8 cellular contexts compared by ENCODE assay signal in genomic region chr19:4792019-4792865, GRCh38. TPM values are rescaled to one million over a fixed set of nuclear protein-coding genes. Genes with fewer than 3 reads are reported as not detected.
A peak's percentile ranks its signal among the peaks of the same experiment; 100 is the strongest.
DNase-seq lines count a peak whose midpoint lies in the region; ATAC-seq, FAIRE-seq and TF ChIP-seq lines count a peak whose summit lies in the region.
"Not testable (repeated sequence)": the region's sequence is repeated elsewhere in the genome, so short reads cannot be mapped to it uniquely, and the experiment has no call there.

No MANE protein-coding gene starts in this region.

- not testable (repeated sequence) for H2AK5ac ChIP-seq in mesendoderm (ENCODE audit: low read length)

- POLR2A ChIA-PET in A549 (lab: Yijun Ruan, JAX) = interaction anchor here (1.4 to 1.6 kb wide), 2 partner anchors 8 to 68 kb away, joined by 8 to 9 read pairs; partner anchors contain the start of gene DPP9

- not testable (repeated sequence) for H3K27me3 Mint-ChIP-seq in activated CD8-positive, alpha-beta memory T cell treated with anti-CD3 and anti-CD28 coated beads, Interleukin-2, amount 10 ng/mL, durations not matched to agents 7 days and 5 days

- H3K9me3 ChIP-seq in A549; GM23248 (ENCODE audit: low read depth); OCI-LY3 (ENCODE audit: insufficient read depth, low read length); mammary epithelial cell (replicated peaks; ENCODE audit: insufficient read depth, low read length); gastrocnemius medialis: not testable (repeated sequence)

- not testable (repeated sequence) for H2BK120ac ChIP-seq in mesendoderm (ENCODE audit: low read depth, low read length)

- CTCF ChIA-PET in A549 (lab: Yijun Ruan, JAX) = interaction anchor here (0.7 to 7.7 kb wide), 14 partner anchors 12 to 258 kb away, joined by 3 to 222 read pairs (median 8); partner anchors contain the start of genes DPP9 and PLIN3
- CTCF ChIA-PET in activated CD8-positive, alpha-beta memory T cell treated with anti-CD3 and anti-CD28 coated beads, Interleukin-2, amount 10 ng/mL, durations not matched to agents 7 days and 5 days (lab: Charles Lee) = interaction anchor here (0.7 to 4.6 kb wide), 14 partner anchors 8 to 335 kb away, joined by 3 to 126 read pairs (median 8); partner anchors contain the start of genes DPP9 and UBXN6
- CTCF ChIA-PET in mammary epithelial cell (lab: Charles Lee; ENCODE audit: low non-redundant PET) = interaction anchor here (0.7 kb wide), 1 partner anchor 8 kb away, joined by 5 read pairs; no protein-coding TSS in a partner anchor

- not testable (repeated sequence) for H2BK15ac ChIP-seq in mesendoderm (replicated peaks; ENCODE audit: low read depth)

- H3K9ac ChIP-seq in GM23248 = peak overlapping the region; percentile 94
- peak overlapping the region; percentile 85 for H3K9ac ChIP-seq in OCI-LY3 (ENCODE audit: low read length)
- peak overlapping the region; percentile 78 for H3K9ac ChIP-seq in mammary epithelial cell (ENCODE audit: insufficient read depth, low read length)
- peak overlapping the region; percentile 89 for H3K9ac ChIP-seq in mesendoderm (ENCODE audit: low read length)

- in situ Hi-C loops in GM23248 (cut with MboI); gastrocnemius medialis (cut with MboI; ENCODE audit: low sequenced_read_pairs in 4 of 4): not testable (repeated sequence)
- in situ Hi-C loops in mammary epithelial cell (cut with MboI; ENCODE audit: low sequenced_read_pairs in 2 of 2) = loop anchor here (5.0 kb wide), 1 partner anchor 60 kb away; no protein-coding TSS in a partner anchor

- intact Hi-C loops in mammary epithelial cell (cut with micrococcal nuclease) = loop anchor here (10.0 kb wide), 1 partner anchor 217 kb away; no protein-coding TSS in a partner anchor
- intact Hi-C loops in gastrocnemius medialis (cut with DNase I; ENCODE audit: low total_unique reads) = loop anchor here (10.0 kb wide), 1 partner anchor 257 kb away; the partner anchor contains the start of gene PLIN5

- dilution Hi-C loops in mammary epithelial cell (cut with HindIII; ENCODE audit: low sequenced_read_pairs) = not testable (repeated sequence)

- not testable (repeated sequence) for H4K8ac ChIP-seq in mesendoderm (ENCODE audit: low read depth, low read length)

- not testable (repeated sequence) for H3K36me3 ChIP-seq in GM23248 (ENCODE audit: low read depth); mammary epithelial cell (ENCODE audit: insufficient read depth, low read length); mesendoderm (ENCODE audit: control insufficient read depth, insufficient read depth, low read length)
- peaks cover 28% of the 10 kb centered on the region for H3K36me3 ChIP-seq in OCI-LY3 (replicated peaks; ENCODE audit: low read depth, low read length)
- H3K36me3 ChIP-seq in gastrocnemius medialis = peaks cover 0 to 19% of the 10 kb centered on the region in 2 donors

- peak overlapping the region; percentile 95 for H3K4ac ChIP-seq in mesendoderm (ENCODE audit: low read depth, low read length)

- not testable (repeated sequence) for TF ChIP-seq EP300 in A549 (IDR thresholded peaks at IDR 0.05)

- H2AFZ ChIP-seq in GM23248 = peak overlapping the region; percentile 77
- peak overlapping the region; percentile 58; the same call in 1 of the 2 replicates for H2AFZ ChIP-seq in OCI-LY3 (ENCODE audit: low read depth, low read length)
- H2AFZ ChIP-seq in mammary epithelial cell (ENCODE audit: low read depth, low read length) = peak overlapping the region; percentile 91

- H3K56ac ChIP-seq in mesendoderm (ENCODE audit: low read length) = peak overlapping the region; percentile 94

- not testable (repeated sequence) for FAIRE-seq in A549 (lab: Jason Lieb, UNC)

- not testable (repeated sequence) for H3K79me1 ChIP-seq in mesendoderm (ENCODE audit: low read length)

- H3K27ac ChIP-seq in A549 (peak overlapping the region; percentile 91 to 98), GM23248 (peak overlapping the region; percentile 78), OCI-LY3 (ENCODE audit: low read length) (peak overlapping the region; percentile 61), mammary epithelial cell (ENCODE audit: insufficient read depth, low read depth, low read length) (peak overlapping the region; percentile 78), foreskin keratinocyte (peak overlapping the region; percentile 90), gastrocnemius medialis (peak overlapping the region; percentile 91 to 100 (median 94))
- not testable (repeated sequence) for H3K27ac ChIP-seq in mesendoderm (ENCODE audit: low read depth, low read length)

- peak overlapping the region; percentile 67 for H3K23ac ChIP-seq in mesendoderm (ENCODE audit: low read length)

- peaks cover 17% of the 10 kb centered on the region for H3K36me3 Mint-ChIP-seq in activated CD8-positive, alpha-beta memory T cell treated with anti-CD3 and anti-CD28 coated beads, Interleukin-2, amount 10 ng/mL, durations not matched to agents 7 days and 5 days

- not testable (repeated sequence) for H3K4me1 ChIP-seq in A549; GM23248 (ENCODE audit: insufficient read depth); OCI-LY3 (ENCODE audit: low read length); foreskin keratinocyte; mesendoderm (ENCODE audit: control insufficient read depth, low read depth, low read length)
- H3K4me1 ChIP-seq in mammary epithelial cell (ENCODE audit: insufficient read depth, low read length) = peaks cover 39% of the 10 kb centered on the region
- H3K4me1 ChIP-seq in gastrocnemius medialis = peaks cover 44 to 52% of the 10 kb centered on the region in 2 donors

- TF ChIP-seq RAD21 in A549 (conservative IDR thresholded peaks at IDR 0.05 in 1 of 2, IDR thresholded peaks at IDR 0.05 in 1 of 2) = not testable (repeated sequence)

- H4K20me1 ChIP-seq in GM23248 (ENCODE audit: insufficient read depth); OCI-LY3 (ENCODE audit: insufficient read depth, low read length); mammary epithelial cell (ENCODE audit: insufficient read depth, low read length): not testable (repeated sequence)

- not testable (repeated sequence) for TF ChIP-seq POLR2A in A549 (IDR thresholded peaks at IDR 0.05; ENCODE audit: low read length); gastrocnemius medialis (IDR thresholded peaks at IDR 0.05)

- H3K4me2 ChIP-seq in A549 = peak overlapping the region; percentile 89
- H3K4me2 ChIP-seq in GM23248 (ENCODE audit: unreplicated experiment) = peak overlapping the region; percentile 83
- H3K4me2 ChIP-seq in OCI-LY3 (ENCODE audit: low read length) = peak overlapping the region; percentile 84
- peak overlapping the region; percentile 98 for H3K4me2 ChIP-seq in mammary epithelial cell (ENCODE audit: insufficient read depth, low read depth, low read length)
- peak overlapping the region; percentile 68 for H3K4me2 ChIP-seq in mesendoderm (ENCODE audit: low read length)

- H3K9me3 Mint-ChIP-seq in activated CD8-positive, alpha-beta memory T cell treated with anti-CD3 and anti-CD28 coated beads, Interleukin-2, amount 10 ng/mL, durations not matched to agents 7 days and 5 days (ENCODE audit: low read depth) = not testable (repeated sequence)

- H3K4me3 ChIP-seq in A549 = peak overlapping the region; percentile 93
- H3K4me3 ChIP-seq in GM23248 = peak overlapping the region; percentile 79
- H3K4me3 ChIP-seq in OCI-LY3 (ENCODE audit: low read length) = peak overlapping the region; percentile 90
- peak overlapping the region; percentile 68 to 89 (median 77) for H3K4me3 ChIP-seq in mammary epithelial cell (replicated peaks in 1 of 3; ENCODE audit: insufficient read depth in 1 of 3, low read depth in 2 of 3, low read length in 3 of 3)
- H3K4me3 ChIP-seq in mesendoderm (ENCODE audit: low read length) = peak overlapping the region; percentile 74
- H3K4me3 ChIP-seq in gastrocnemius medialis = peak overlapping the region; percentile 68 to 100 (median 92)

- H3K4me1 Mint-ChIP-seq in activated CD8-positive, alpha-beta memory T cell treated with anti-CD3 and anti-CD28 coated beads, Interleukin-2, amount 10 ng/mL, durations not matched to agents 7 days and 5 days = peaks cover 40% of the 10 kb centered on the region

- DNase-seq in A549 (ENCODE audit: low read depth in 1 of 2, low spot score in 1 of 2); activated CD8-positive, alpha-beta memory T cell treated with anti-CD3 and anti-CD28 coated beads, Interleukin-2, amount 10 ng/mL, durations not matched to agents 7 days and 5 days; mammary epithelial cell; foreskin keratinocyte; mesendoderm; gastrocnemius medialis: not testable (repeated sequence)
- peak; percentile 50 for DNase-seq in GM23248

- ATAC-seq in A549 = peak in 1 of 2 experiments; percentile 5; a peak in 3 of 6 replicates
- not testable (repeated sequence) for ATAC-seq in activated CD8-positive, alpha-beta memory T cell treated with anti-CD3 and anti-CD28 coated beads, Interleukin-2, amount 10 ng/mL, durations not matched to agents 7 days and 5 days; foreskin keratinocyte; gastrocnemius medialis

- H3K79me2 ChIP-seq in GM23248 (ENCODE audit: insufficient read depth) (peaks cover 50% of the 10 kb centered on the region), OCI-LY3 (ENCODE audit: low read length) (peaks cover 53% of the 10 kb centered on the region), mammary epithelial cell (ENCODE audit: insufficient read depth, low read length) (peaks cover 52% of the 10 kb centered on the region), mesendoderm (ENCODE audit: control insufficient read depth, insufficient read depth, low read length) (peaks cover 36% of the 10 kb centered on the region)

- H3K27me3 ChIP-seq in GM23248 (replicated peaks; ENCODE audit: insufficient read depth); OCI-LY3 (ENCODE audit: low read depth, low read length); mammary epithelial cell (ENCODE audit: insufficient read depth, low read length); foreskin keratinocyte; mesendoderm (ENCODE audit: insufficient read depth, low read length, poor library complexity); gastrocnemius medialis: not testable (repeated sequence)

- peak overlapping the region; percentile 95 for H3K18ac ChIP-seq in mesendoderm (ENCODE audit: low read length)

- H3F3A ChIP-seq in GM23248 (ENCODE audit: insufficient read depth) = not testable (repeated sequence)

- peak overlapping the region; percentile 82 for H3K4me3 Mint-ChIP-seq in activated CD8-positive, alpha-beta memory T cell treated with anti-CD3 and anti-CD28 coated beads, Interleukin-2, amount 10 ng/mL, durations not matched to agents 7 days and 5 days

- not testable (repeated sequence) for BruUV-seq in mammary epithelial cell (replicated peaks; lab: Mats Ljungman, UMichigan)

- H3K9me2 ChIP-seq in GM23248 (ENCODE audit: insufficient read depth) = not testable (repeated sequence)

- not testable (repeated sequence) for H2BK5ac ChIP-seq in mesendoderm (ENCODE audit: low read length)

- H3K27ac Mint-ChIP-seq in activated CD8-positive, alpha-beta memory T cell treated with anti-CD3 and anti-CD28 coated beads, Interleukin-2, amount 10 ng/mL, durations not matched to agents 7 days and 5 days = peak overlapping the region; percentile 87

- no CpG with 5 or more reads among the region's 75 CpGs for WGBS in A549 (ENCODE audit: missing lambda C conversion rate)
- 7 to 8% methylated on average over 51 to 67 of the region's 75 CpGs for WGBS in GM23248 (ENCODE audit: low coverage in 1 of 2, low lambda C conversion rate in 2 of 2, missing lambda C conversion rate in 2 of 2), 2 experiments
- WGBS in mammary epithelial cell (ENCODE audit: low coverage, missing lambda C conversion rate) = 14% methylated on average over 26 of the region's 75 CpGs
- no CpG with 5 or more reads among the region's 75 CpGs for WGBS in mesendoderm (ENCODE audit: extremely low coverage, insufficient coverage, low lambda C conversion rate)

- TF ChIP-seq CTCF in A549 (IDR thresholded peaks at IDR 0.05); OCI-LY3 (IDR thresholded peaks at IDR 0.05; ENCODE audit: low read depth, low read length); mammary epithelial cell (conservative IDR thresholded peaks at IDR 0.05 in 1 of 2, IDR thresholded peaks at IDR 0.05 in 1 of 2; ENCODE audit: extremely low read depth in 1 of 2, insufficient read depth in 1 of 2, low read depth in 1 of 2, low read length in 2 of 2); foreskin keratinocyte (conservative IDR thresholded peaks at IDR 0.05); gastrocnemius medialis (IDR thresholded peaks at IDR 0.05 in 4 of 5, conservative IDR thresholded peaks at IDR 0.05 in 1 of 5): not testable (repeated sequence)

- not testable (repeated sequence) for H4K5ac ChIP-seq in mesendoderm (ENCODE audit: low read length)

RNA-seq across cellular contexts. Expression of gene FEM1A, which starts 0.7 kb away (rescaled TPM):
- 3.2 and 3.5 TPM in 2 replicates for polyA plus RNA-seq in A549 (2011; rRNA removed)
- polyA plus RNA-seq in A549 (2012; cell fraction: cytosol; rRNA removed) = 2.9 and 4.1 TPM in 2 replicates
- 2.7 and 3.7 TPM in 2 replicates for polyA plus RNA-seq in A549 (2012; cell fraction: nucleus; rRNA removed)
- polyA plus RNA-seq in A549 (2017; fragmentation: RNase III; extraction: RNeasy Plus Mini Kit Qiagen cat#74134 plus additional on column Dnase treatment) = 4.0 to 4.1 TPM (median 4.0 TPM) in 3 replicates
- polyA minus RNA-seq in A549 (2011; rRNA and poly(A)+ RNA removed) = 7.4 and 8.9 TPM in 2 replicates
- total RNA-seq in GM23248 (2014; rRNA removed; shearing (Covaris generic)) = 11.0 and 11.1 TPM in 2 replicates
- 1.1 and 1.3 TPM in 2 replicates for polyA plus RNA-seq in GM23248 (2016; fragmentation: Nextera tagmentation; extraction: Ambion mirVana)
- total RNA-seq in activated CD8-positive, alpha-beta memory T cell treated with anti-CD3 and anti-CD28 coated beads, Interleukin-2, amount 10 ng/mL, durations not matched to agents 7 days and 5 days = 10 to 100 TPM; 11.5 to 16.8 TPM
- 10 to 100 TPM; 12.8 to 17.5 TPM for total RNA-seq in mammary epithelial cell
- polyA plus RNA-seq in mammary epithelial cell = 6.0 TPM
- 5.7 TPM for polyA minus RNA-seq in mammary epithelial cell
- total RNA-seq in foreskin keratinocyte = 11.5 and 12.8 TPM in 2 replicates
- polyA plus RNA-seq in foreskin keratinocyte = 4.5 and 5.9 TPM in 2 replicates
- polyA plus RNA-seq in mesendoderm (2013, experiment 1 of 2) = 10.0 TPM
- polyA plus RNA-seq in mesendoderm (2013, experiment 2 of 2) = 10.0 TPM
- total RNA-seq in gastrocnemius medialis = 100 to 1,000 TPM; 246 to 360 (median 300) TPM

RNA-seq across cellular contexts. Expression of gene TICAM1, which starts 39.3 kb away (rescaled TPM):
- polyA plus RNA-seq in A549 (2011; rRNA removed) (0.78 and 2.0 TPM in 2 replicates), A549 (2017; fragmentation: RNase III; extraction: RNeasy Plus Mini Kit Qiagen cat#74134 plus additional on column Dnase treatment) (3.8 to 4.0 TPM (median 3.9 TPM) in 3 replicates), GM23248 (2016; fragmentation: Nextera tagmentation; extraction: Ambion mirVana) (19.9 TPM in 2 replicates), mammary epithelial cell (2.0 TPM), foreskin keratinocyte (24.4 and 26.4 TPM in 2 replicates)
- polyA plus RNA-seq in A549 (2012; cell fraction: cytosol; rRNA removed) = 1.2 and 2.2 TPM in 2 replicates
- 2.6 and 3.8 TPM in 2 replicates for polyA plus RNA-seq in A549 (2012; cell fraction: nucleus; rRNA removed)
- polyA minus RNA-seq in A549 (2011; rRNA and poly(A)+ RNA removed) = 0.92 and 0.95 TPM in 2 replicates
- 2.0 and 4.2 TPM in 2 replicates for total RNA-seq in GM23248 (2014; rRNA removed; shearing (Covaris generic))
- 10 to 100 TPM; 19.5 to 22.4 TPM for total RNA-seq in activated CD8-positive, alpha-beta memory T cell treated with anti-CD3 and anti-CD28 coated beads, Interleukin-2, amount 10 ng/mL, durations not matched to agents 7 days and 5 days
- total RNA-seq in mammary epithelial cell (10 to 100 TPM in 1 of 2 donors, 1 to 10 TPM in 1; 4.0 to 33.3 TPM), foreskin keratinocyte (14.6 and 16.6 TPM in 2 replicates), gastrocnemius medialis (10 to 100 TPM in 2 of 4 donors, 1 to 10 TPM in 2; 5.9 to 14.0 (median 9.0) TPM)
- polyA minus RNA-seq in mammary epithelial cell = 8.9 TPM
- 0.31 TPM for polyA plus RNA-seq in mesendoderm (2013, experiment 1 of 2)
- 0.41 TPM for polyA plus RNA-seq in mesendoderm (2013, experiment 2 of 2)

Comparison
In these comparisons a context has a peak if more than half of its experiments do, and no peak if none do; other contexts are left out.
1. RNA of gene FEM1A, which starts 0.7 kb away (total RNA-seq): 246 to 360 TPM in gastrocnemius medialis; 12.8 to 17.5 TPM in mammary epithelial cell, 11.5 to 16.8 TPM in activated CD8-positive, alpha-beta memory T cell treated with anti-CD3 and anti-CD28 coated beads, Interleukin-2, amount 10 ng/mL, durations not matched to agents 7 days and 5 days, 11.5 to 12.8 TPM in foreskin keratinocyte and 11.0 to 11.1 TPM in GM23248; every median in the first group is over 10 times any median in the second.
2. Peak in every context shown above with its lines, with median percentiles within 50 percentile points of each other: H3K4me2 ChIP-seq, H3K4me3 ChIP-seq, H2AFZ ChIP-seq and H3K9ac ChIP-seq.